13 cellular contexts compared by ENCODE assay signal in genomic region chr5:98880151-98880550, GRCh38. TPM values are rescaled to one million over a fixed set of nuclear protein-coding genes. Genes with fewer than 3 reads are reported as not detected.
DNase-seq lines count a peak whose midpoint lies in the region; ATAC-seq and TF ChIP-seq lines count a peak whose summit lies in the region.
"Had no signal": no experiment of that assay in that cellular context is flagged by ENCODE, and none has a peak within 500 bp of the region (broad histone marks: within the 10 kb centered on the region; RNA-seq: fewer than 3 reads in every experiment).

No MANE protein-coding gene starts in this region.

- peaks cover 72% of the 10 kb centered on the region for H3K36me3 Mint-ChIP-seq in activated naive CD8-positive, alpha-beta T cell treated with anti-CD3 and anti-CD28 coated beads, Interleukin-2, amount 50 U/mL, for 24 hours (ENCODE audit: low read depth)
- H3K36me3 Mint-ChIP-seq in natural killer cell, result peaks cover 63% of the 10 kb centered on the region

- DNase-seq in EL, result peak; percentile 7
- DNase-seq in NCI-H226, result peak; percentile 89
- peak; percentile 7 for DNase-seq in activated naive CD8-positive, alpha-beta T cell treated with anti-CD3 and anti-CD28 coated beads, Interleukin-2, amount 50 U/mL, for 24 hours
- DNase-seq in natural killer cell, result no peak
- no peak for DNase-seq in cardiac septum (ENCODE audit: low spot score)
- no peak for DNase-seq in NCI-H2227 treated with DMSO at 0.1 percent for 48 hours (lab: John Stamatoyannopoulos, UW)
- DNase-seq: activated B cell treated with CpG ODN at 0.5 μM for 24 hours; activated effector memory CD4-positive, alpha-beta T cell treated with anti-CD3 and anti-CD28 coated beads, Interleukin-2, amount 50 U/mL, for 16 hours; DND-41; MG63 had no signal

- ATAC-seq in activated naive CD8-positive, alpha-beta T cell treated with anti-CD3 and anti-CD28 coated beads, Interleukin-2, amount 50 U/mL, for 24 hours, result peak; percentile 89
- peak; percentile 11 to 52 (median 39) for ATAC-seq in natural killer cell
- ATAC-seq in GM21528 (IDR thresholded peaks at IDR 0.05; ENCODE audit: low FRiP score, unreplicated experiment), result no peak
- no peak for ATAC-seq in GM18498 (IDR thresholded peaks at IDR 0.05; ENCODE audit: unreplicated experiment)

- intact Hi-C loops in natural killer cell (cut with micrococcal nuclease), result no loop called here
- intact Hi-C loops in cardiac septum (cut with DNase I), result no loop called here

- peak overlapping the region; percentile 41 for H3K27ac Mint-ChIP-seq in activated naive CD8-positive, alpha-beta T cell treated with anti-CD3 and anti-CD28 coated beads, Interleukin-2, amount 50 U/mL, for 24 hours
- H3K27ac Mint-ChIP-seq in natural killer cell, result peak overlapping the region in 1 of 2 donors; percentile 52
- H3K27ac Mint-ChIP-seq: B cell had no signal

- no peak overlapping the region for H3K4me3 Mint-ChIP-seq in activated naive CD8-positive, alpha-beta T cell treated with anti-CD3 and anti-CD28 coated beads, Interleukin-2, amount 50 U/mL, for 24 hours
- H3K4me3 Mint-ChIP-seq in natural killer cell, result no peak overlapping the region
- H3K4me3 Mint-ChIP-seq: activated B cell treated with CpG ODN at 0.5 μM for 24 hours, B cell had no signal

- H3K4me1 Mint-ChIP-seq in activated naive CD8-positive, alpha-beta T cell treated with anti-CD3 and anti-CD28 coated beads, Interleukin-2, amount 50 U/mL, for 24 hours, result peaks cover 21% of the 10 kb centered on the region
- H3K4me1 Mint-ChIP-seq in natural killer cell, result peaks cover 7 to 13% of the 10 kb centered on the region in 2 donors
- H3K4me1 Mint-ChIP-seq: B cell had no signal

- TF ChIP-seq CTCF in natural killer cell (IDR thresholded peaks at IDR 0.05), result no peak

- no peaks in the 10 kb centered on the region for H3K27me3 Mint-ChIP-seq in activated naive CD8-positive, alpha-beta T cell treated with anti-CD3 and anti-CD28 coated beads, Interleukin-2, amount 50 U/mL, for 24 hours
- H3K27me3 Mint-ChIP-seq in natural killer cell (ENCODE audit: low read depth in 2 of 2), result no peaks in the 10 kb centered on the region
- H3K27me3 Mint-ChIP-seq: activated B cell treated with CpG ODN at 0.5 μM for 24 hours, B cell had no signal

- no peaks in the 10 kb centered on the region for H3K9me3 Mint-ChIP-seq in activated naive CD8-positive, alpha-beta T cell treated with anti-CD3 and anti-CD28 coated beads, Interleukin-2, amount 50 U/mL, for 24 hours
- no peaks in the 10 kb centered on the region for H3K9me3 Mint-ChIP-seq in natural killer cell
- H3K9me3 Mint-ChIP-seq: activated B cell treated with CpG ODN at 0.5 μM for 24 hours had no signal

RNA-seq across cellular contexts. Expression of gene CHD1, which starts 48.7 kb away (rescaled TPM):
- total RNA-seq in natural killer cell (100 to 1,000 TPM; 116 to 127 (median 117) TPM), cardiac septum (16.8 TPM)

Comparison
In these comparisons a context has a peak if more than half of its experiments do, and no peak if none do; other contexts are left out.
1. DNase-seq: peak in EL (single experiment), NCI-H226 (single experiment) and activated naive CD8-positive, alpha-beta T cell treated with anti-CD3 and anti-CD28 coated beads, Interleukin-2, amount 50 U/mL, for 24 hours (single experiment); none in natural killer cell (single experiment), cardiac septum (single experiment) and NCI-H2227 treated with DMSO at 0.1 percent for 48 hours (single experiment).
2. ATAC-seq: peak in activated naive CD8-positive, alpha-beta T cell treated with anti-CD3 and anti-CD28 coated beads, Interleukin-2, amount 50 U/mL, for 24 hours (single experiment) and natural killer cell (3 of 3); none in GM21528 (single experiment) and GM18498 (single experiment).